In the genomic region with DNA sequence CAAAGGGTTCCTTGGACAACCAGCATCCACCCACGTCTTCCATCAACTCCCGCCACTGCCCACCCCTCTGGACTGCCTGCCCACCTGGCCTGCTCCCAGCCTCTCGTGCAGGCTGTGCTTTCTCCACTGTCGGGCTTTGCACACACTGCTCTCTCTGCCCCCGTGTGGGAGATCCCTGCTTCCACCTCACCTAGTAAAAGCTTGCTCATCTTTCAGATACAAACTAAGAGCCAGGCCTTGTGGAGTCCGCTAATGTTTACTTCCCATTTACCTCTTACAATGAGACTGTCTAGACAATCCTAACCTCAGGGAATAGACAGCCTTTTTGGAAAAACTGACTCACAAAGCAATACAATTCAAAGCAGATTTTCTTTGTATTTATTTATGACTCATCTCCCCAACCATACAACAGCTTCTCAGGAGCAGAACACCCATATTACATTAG, we compare ENCODE assay signal across 12 cellular contexts.
DNase-seq lines count a peak whose midpoint lies in the region; ATAC-seq and TF ChIP-seq lines count a peak whose summit lies in the region.
"Had no signal": no experiment of that assay in that cellular context is flagged by ENCODE, and none has a peak within 500 bp of the region (broad histone marks: within the 10 kb centered on the region; RNA-seq: fewer than 3 reads in every experiment).

No MANE protein-coding gene starts in this region.

- H3K27ac Mint-ChIP-seq in T-cell: no peak overlapping the region
- H3K27ac Mint-ChIP-seq: natural killer cell had no signal

- no peaks in the 10 kb centered on the region for H3K27me3 Mint-ChIP-seq in T-cell
- H3K27me3 Mint-ChIP-seq: CD4-positive, alpha-beta memory T cell had no signal

- POLR2A ChIA-PET in AG04449 (lab: Yijun Ruan, JAX): no interaction called here
- POLR2A ChIA-PET in T-cell (lab: Charles Lee): no interaction called here

- TF ChIP-seq CTCF in AG04449 (IDR thresholded peaks at IDR 0.05; ENCODE audit: insufficient read depth, low read length, missing control alignments) (peak; percentile 2), WERI-Rb-1 (IDR thresholded peaks at IDR 0.05; ENCODE audit: low read depth, low read length) (no peak), fibroblast of villous mesenchyme (IDR thresholded peaks at IDR 0.05; ENCODE audit: insufficient read depth, low read depth, low read length) (no peak)

- peaks cover 53% of the 10 kb centered on the region for H3K36me3 ChIP-seq in WERI-Rb-1

- DNase-seq in AG04449 (ENCODE audit: low read depth, low spot score) (no peak), GM04503 (ENCODE audit: low read depth) (peak; percentile 52), WERI-Rb-1 (no peak), fibroblast of villous mesenchyme (ENCODE audit: low read depth) (peak; percentile 7), KBM-7 (no peak), T-cell (no peak), EL (no peak)
- DNase-seq: CD4-positive, alpha-beta memory T cell; natural killer cell; stimulated activated CD4-positive, alpha-beta T cell treated with anti-CD3 and anti-CD28 coated beads, Interleukin-1b, Interleukin-23, amount 100 ng/mL, for 48 hours had no signal

- H3K9me3 ChIP-seq in WERI-Rb-1 (ENCODE audit: severe bottlenecking): no peaks in the 10 kb centered on the region
- H3K9me3 ChIP-seq: thoracic aorta had no signal

- H3K36me3 Mint-ChIP-seq in T-cell: peaks cover 53% of the 10 kb centered on the region

- H3K27ac ChIP-seq in WERI-Rb-1: peak overlapping the region; percentile 18; the same call in 1 of the 2 replicates
- H3K27ac ChIP-seq: thoracic aorta had no signal

- ATAC-seq in GM18858 (IDR thresholded peaks at IDR 0.05; ENCODE audit: unreplicated experiment) (no peak), T-cell (replicated peaks in 1 of 4) (no peak)
- ATAC-seq: natural killer cell had no signal

- CTCF ChIA-PET in AG04449 (lab: Yijun Ruan, JAX): interaction anchor here (0.6 to 2.2 kb wide), 4 partner anchors 11 to 353 kb away, joined by 3 to 8 read pairs (median 4); partner anchors contain the start of gene USP31
- CTCF ChIA-PET in T-cell (lab: Charles Lee): no interaction called here

- H3K4me3 ChIP-seq in AG04449 (ENCODE audit: low read depth, low read length): no peak overlapping the region
- no peak overlapping the region for H3K4me3 ChIP-seq in WERI-Rb-1 (ENCODE audit: low read depth, low read length)
- no peak overlapping the region for H3K4me3 ChIP-seq in fibroblast of villous mesenchyme (ENCODE audit: low read depth, low read length)
- H3K4me3 ChIP-seq: thoracic aorta had no signal

- no peak overlapping the region for H3K4me3 Mint-ChIP-seq in T-cell
- H3K4me3 Mint-ChIP-seq: CD4-positive, alpha-beta memory T cell; natural killer cell had no signal

- in situ Hi-C loops in KBM-7 (cut with MboI; ENCODE audit: low pct_unique_long_range_greater_than_20kb, low sequenced_read_pairs): no loop called here

- no peaks in the 10 kb centered on the region for H3K4me1 Mint-ChIP-seq in T-cell
- H3K4me1 Mint-ChIP-seq: CD4-positive, alpha-beta memory T cell had no signal

- H3K9me3 Mint-ChIP-seq in T-cell: no peaks in the 10 kb centered on the region
- H3K9me3 Mint-ChIP-seq: CD4-positive, alpha-beta memory T cell; natural killer cell had no signal

- H3K27me3 ChIP-seq in WERI-Rb-1 (ENCODE audit: insufficient read depth, low read depth, severe bottlenecking): no peaks in the 10 kb centered on the region

Comparison
In these comparisons a context has a peak if more than half of its experiments do, and no peak if none do; other contexts are left out.
1. DNase-seq: peak in GM04503 (single experiment) and fibroblast of villous mesenchyme (single experiment); none in AG04449 (single experiment), WERI-Rb-1 (single experiment), KBM-7 (single experiment), T-cell (0 of 34) and EL (single experiment).